In genomic region chr2:145088733-145089132, GRCh38 we compare ENCODE assay signal across 21 cellular contexts.
DNase-seq lines count a peak whose midpoint lies in the region; ATAC-seq and TF ChIP-seq lines count a peak whose summit lies in the region.
"Had no signal": no experiment of that assay in that cellular context is flagged by ENCODE, and none has a peak within 500 bp of the region (broad histone marks: within the 10 kb centered on the region; RNA-seq: fewer than 3 reads in every experiment).

No MANE protein-coding gene starts in this region.

- no peaks in the 10 kb centered on the region for H3K27me3 Mint-ChIP-seq in WTC11 (ENCODE audit: low read depth)
- H3K27me3 Mint-ChIP-seq: B cell had no signal

- peaks cover 20% of the 10 kb centered on the region for H3F3A ChIP-seq in GM23248 (ENCODE audit: insufficient read depth)

- H3K4me3 Mint-ChIP-seq in WTC11, result no peak overlapping the region
- H3K4me3 Mint-ChIP-seq: B cell; CD8-positive, alpha-beta memory T cell had no signal

- H3K79me2 ChIP-seq in GM23248 (ENCODE audit: insufficient read depth), result no peaks in the 10 kb centered on the region

- H3K4me1 Mint-ChIP-seq in WTC11, result no peaks in the 10 kb centered on the region
- H3K4me1 Mint-ChIP-seq: B cell; CD8-positive, alpha-beta memory T cell had no signal

- H3K4me2 ChIP-seq in GM23248 (ENCODE audit: unreplicated experiment), result no peak overlapping the region

- peaks cover 29% of the 10 kb centered on the region for H3K9me3 Mint-ChIP-seq in WTC11

- no peaks in the 10 kb centered on the region for H3K9me3 ChIP-seq in GM23248 (ENCODE audit: low read depth)

- H3K9me2 ChIP-seq in GM23248 (ENCODE audit: insufficient read depth), result no peaks in the 10 kb centered on the region

- H3K27ac Mint-ChIP-seq in WTC11, result no peak overlapping the region
- H3K27ac Mint-ChIP-seq: B cell; CD8-positive, alpha-beta memory T cell had no signal

- peaks cover 28% of the 10 kb centered on the region for H3K4me1 ChIP-seq in GM23248 (ENCODE audit: insufficient read depth)

- no peak overlapping the region for H3K9ac ChIP-seq in GM23248

- no peaks in the 10 kb centered on the region for H3K36me3 ChIP-seq in GM23248 (ENCODE audit: low read depth)

- no peak overlapping the region for H3K27ac ChIP-seq in GM23248
- H3K27ac ChIP-seq: C4-2B, HL-60 had no signal

- 63 to 73% methylated on average over 2 of the region's 2 CpGs for WGBS in GM23248 (ENCODE audit: low coverage in 1 of 2, low lambda C conversion rate in 2 of 2, missing lambda C conversion rate in 2 of 2), 2 experiments

- POLR2A ChIA-PET in WTC11 (lab: Charles Lee), result no interaction called here

- CTCF ChIA-PET in WTC11 (lab: Charles Lee), result no interaction called here

- no peak overlapping the region for H3K4me3 ChIP-seq in GM23248
- H3K4me3 ChIP-seq in choroid plexus epithelial cell (ENCODE audit: low read depth, low read length), result no peak overlapping the region
- H3K4me3 ChIP-seq in foreskin fibroblast (ENCODE audit: low read depth in 1 of 2, low read length in 2 of 2), result no peak overlapping the region

- no peaks in the 10 kb centered on the region for H3K27me3 ChIP-seq in GM23248 (replicated peaks; ENCODE audit: insufficient read depth)

- in situ Hi-C loops in GM23248 (cut with MboI), result no loop called here

- TF ChIP-seq CTCF in choroid plexus epithelial cell (conservative IDR thresholded peaks at IDR 0.05; ENCODE audit: low read depth, low read length) (no peak), foreskin fibroblast (IDR thresholded peaks at IDR 0.05; ENCODE audit: low read depth, low read length) (no peak), WTC11 (IDR thresholded peaks at IDR 0.05) (no peak)

- H4K20me1 ChIP-seq in GM23248 (ENCODE audit: insufficient read depth), result no peaks in the 10 kb centered on the region

- peaks cover 13% of the 10 kb centered on the region for H3K36me3 Mint-ChIP-seq in WTC11
- H3K36me3 Mint-ChIP-seq: CD8-positive, alpha-beta memory T cell had no signal

- no peak overlapping the region for H2AFZ ChIP-seq in GM23248

- DNase-seq in GM23248, result peak; percentile 34
- peak; percentile 53 for DNase-seq in RPMI7951 (ENCODE audit: low read depth)
- DNase-seq in choroid plexus epithelial cell (ENCODE audit: low read depth), result peak; percentile 10
- DNase-seq in foreskin fibroblast, result peak; percentile 53 to 78
- DNase-seq in CD1c-positive myeloid dendritic cell (ENCODE audit: extremely low spot score), result no peak
- DNase-seq in WTC11 (ENCODE audit: low spot score), result no peak
- DNase-seq in middle frontal gyrus (ENCODE audit: extremely low spot score, low spot score), result no peak
- DNase-seq: Calu3; CD8-positive, alpha-beta memory T cell; NCI-H1048; NCI-H1417; NCI-H1694; NCI-H2029 treated with DMSO at 0.1 percent for 48 hours; NCI-H446 treated with DMSO at 0.1 percent for 48 hours; NCI-H526; SHP77 treated with DMSO at 0.1 percent for 48 hours; SW 1271 had no signal

- ATAC-seq in WTC11, result no peak
- ATAC-seq: Panc1 had no signal

TF ChIP-seq in WTC11, 78 proteins besides CTCF, POLR2A, EP300 and RAD21 (continues in another document):
- no peak for TF ChIP-seq TCF7 (CRISPR knock-in tag; IDR thresholded peaks at IDR 0.05; ENCODE audit: low read depth)
- no peak for TF ChIP-seq NR3C1 (CRISPR knock-in tag; conservative IDR thresholded peaks at IDR 0.05; ENCODE audit: low read depth)
- TF ChIP-seq HMGXB4 (CRISPR knock-in tag; IDR thresholded peaks at IDR 0.05), result no peak
- TF ChIP-seq ZSCAN18 (CRISPR knock-in tag; IDR thresholded peaks at IDR 0.05), result no peak
- no peak for TF ChIP-seq AR (CRISPR knock-in tag; IDR thresholded peaks at IDR 0.05)
- no peak for TF ChIP-seq IRF2 (CRISPR knock-in tag; IDR thresholded peaks at IDR 0.05; ENCODE audit: borderline replicate concordance, low read depth)
- TF ChIP-seq FOXP1 (CRISPR knock-in tag; IDR thresholded peaks at IDR 0.05; ENCODE audit: borderline replicate concordance), result no peak
- TF ChIP-seq ELF4 (CRISPR knock-in tag; IDR thresholded peaks at IDR 0.05; ENCODE audit: low read depth), result no peak
- no peak for TF ChIP-seq GTF2I (CRISPR knock-in tag; conservative IDR thresholded peaks at IDR 0.05)
- no peak for TF ChIP-seq NR1H2 (CRISPR knock-in tag; IDR thresholded peaks at IDR 0.05)
- TF ChIP-seq ZNF281 (CRISPR knock-in tag; IDR thresholded peaks at IDR 0.05), result no peak
- no peak for TF ChIP-seq GRHL2 (CRISPR knock-in tag; IDR thresholded peaks at IDR 0.05; ENCODE audit: insufficient replicate concordance, severe bottlenecking)
- no peak for TF ChIP-seq GABPB1 (CRISPR knock-in tag; IDR thresholded peaks at IDR 0.05)
- no peak for TF ChIP-seq NFATC4 (CRISPR knock-in tag; IDR thresholded peaks at IDR 0.05)

Comparison
In these comparisons a context has a peak if more than half of its experiments do, and no peak if none do; other contexts are left out.
1. DNase-seq: peak in GM23248 (single experiment), RPMI7951 (single experiment), choroid plexus epithelial cell (single experiment) and foreskin fibroblast (2 of 2); none in CD1c-positive myeloid dendritic cell (single experiment), WTC11 (single experiment) and middle frontal gyrus (single experiment).